9 cellular contexts compared by ENCODE assay signal in genomic region chr7:92402920-92403759, GRCh38. TPM values are rescaled to one million over a fixed set of nuclear protein-coding genes. Genes with fewer than 3 reads are reported as not detected.
DNase-seq lines count a peak whose midpoint lies in the region; ATAC-seq and TF ChIP-seq lines count a peak whose summit lies in the region.
"Had no signal": no experiment of that assay in that cellular context is flagged by ENCODE, and none has a peak within 500 bp of the region (broad histone marks: within the 10 kb centered on the region; RNA-seq: fewer than 3 reads in every experiment).

No MANE protein-coding gene starts in this region.

- H3K4me3 Mint-ChIP-seq in activated naive CD8-positive, alpha-beta T cell treated with anti-CD3 and anti-CD28 coated beads, Interleukin-2, amount 10 ng/mL, durations not matched to agents 7 days and 5 days, result peak overlapping the region; percentile 53
- H3K4me3 Mint-ChIP-seq in activated naive CD8-positive, alpha-beta T cell treated with anti-CD3 and anti-CD28 coated beads, Interleukin-2, amount 50 U/mL, for 24 hours, result no peak overlapping the region
- no peak overlapping the region for H3K4me3 Mint-ChIP-seq in type B pancreatic cell
- no peak overlapping the region for H3K4me3 Mint-ChIP-seq in naive thymus-derived CD4-positive, alpha-beta T cell

- DNase-seq in activated naive CD8-positive, alpha-beta T cell treated with anti-CD3 and anti-CD28 coated beads, Interleukin-2, amount 10 ng/mL, durations not matched to agents 7 days and 5 days, result no peak
- DNase-seq in activated naive CD8-positive, alpha-beta T cell treated with anti-CD3 and anti-CD28 coated beads, Interleukin-2, amount 50 U/mL, for 24 hours, result no peak
- DNase-seq in brain microvascular endothelial cell (peak; percentile 59), left lobe of liver (ENCODE audit: low spot score) (no peak), type B pancreatic cell (ENCODE audit: extremely low spot score, unreplicated experiment) (no peak), vagina (ENCODE audit: extremely low spot score in 2 of 2) (no peak)
- no peak for DNase-seq in naive thymus-derived CD4-positive, alpha-beta T cell

- intact Hi-C loops in naive thymus-derived CD4-positive, alpha-beta T cell (cut with micrococcal nuclease), result no loop called here
- intact Hi-C loops in vagina (cut with DNase I), result no loop called here

- H3K27ac ChIP-seq in brain microvascular endothelial cell, result peak overlapping the region; percentile 66
- no peak overlapping the region for H3K27ac ChIP-seq in naive thymus-derived CD4-positive, alpha-beta T cell (ENCODE audit: low read depth, low read length)
- no peak overlapping the region for H3K27ac ChIP-seq in vagina

- H3K36me3 ChIP-seq in brain microvascular endothelial cell (replicated peaks), result peaks cover 13% of the 10 kb centered on the region
- peaks cover 0 to 10% (median 5%) of the 10 kb centered on the region in 3 experiments for H3K36me3 ChIP-seq in naive thymus-derived CD4-positive, alpha-beta T cell (ENCODE audit: control insufficient read depth in 2 of 3, insufficient read depth in 3 of 3, low read length in 3 of 3)
- peaks cover 0 to 19% of the 10 kb centered on the region in 2 donors for H3K36me3 ChIP-seq in vagina

- no peaks in the 10 kb centered on the region for H3K27me3 Mint-ChIP-seq in activated naive CD8-positive, alpha-beta T cell treated with anti-CD3 and anti-CD28 coated beads, Interleukin-2, amount 10 ng/mL, durations not matched to agents 7 days and 5 days
- H3K27me3 Mint-ChIP-seq in activated naive CD8-positive, alpha-beta T cell treated with anti-CD3 and anti-CD28 coated beads, Interleukin-2, amount 50 U/mL, for 24 hours, result no peaks in the 10 kb centered on the region
- no peaks in the 10 kb centered on the region for H3K27me3 Mint-ChIP-seq in type B pancreatic cell
- H3K27me3 Mint-ChIP-seq in naive thymus-derived CD4-positive, alpha-beta T cell, result peaks cover 0 to 4% (median 0%) of the 10 kb centered on the region in 5 donors

- H3K4me3 ChIP-seq in brain microvascular endothelial cell (ENCODE audit: low read depth, low read length) (no peak overlapping the region), vagina (no peak overlapping the region)
- no peak overlapping the region for H3K4me3 ChIP-seq in naive thymus-derived CD4-positive, alpha-beta T cell (ENCODE audit: low read length)

- no peak overlapping the region for H3K27ac Mint-ChIP-seq in activated naive CD8-positive, alpha-beta T cell treated with anti-CD3 and anti-CD28 coated beads, Interleukin-2, amount 10 ng/mL, durations not matched to agents 7 days and 5 days
- no peak overlapping the region for H3K27ac Mint-ChIP-seq in activated naive CD8-positive, alpha-beta T cell treated with anti-CD3 and anti-CD28 coated beads, Interleukin-2, amount 50 U/mL, for 24 hours
- H3K27ac Mint-ChIP-seq in type B pancreatic cell, result peak overlapping the region; percentile 4
- peak overlapping the region in 3 of 9 donors; percentile 6 to 42 (median 21) for H3K27ac Mint-ChIP-seq in naive thymus-derived CD4-positive, alpha-beta T cell

- CTCF ChIA-PET in naive thymus-derived CD4-positive, alpha-beta T cell (lab: Charles Lee), result no interaction called here

- POLR2A ChIA-PET in activated naive CD8-positive, alpha-beta T cell treated with anti-CD3 and anti-CD28 coated beads, Interleukin-2, amount 10 ng/mL, durations not matched to agents 7 days and 5 days (lab: Charles Lee), result no interaction called here
- POLR2A ChIA-PET in naive thymus-derived CD4-positive, alpha-beta T cell (lab: Charles Lee), result no interaction called here

- no peak for TF ChIP-seq POLR2A in vagina (IDR thresholded peaks at IDR 0.05)

- peaks cover 24% of the 10 kb centered on the region for H3K36me3 Mint-ChIP-seq in activated naive CD8-positive, alpha-beta T cell treated with anti-CD3 and anti-CD28 coated beads, Interleukin-2, amount 10 ng/mL, durations not matched to agents 7 days and 5 days
- H3K36me3 Mint-ChIP-seq in activated naive CD8-positive, alpha-beta T cell treated with anti-CD3 and anti-CD28 coated beads, Interleukin-2, amount 50 U/mL, for 24 hours (ENCODE audit: low read depth), result peaks cover 10% of the 10 kb centered on the region
- H3K36me3 Mint-ChIP-seq in type B pancreatic cell, result peaks cover 13% of the 10 kb centered on the region
- H3K36me3 Mint-ChIP-seq in naive thymus-derived CD4-positive, alpha-beta T cell, result peaks cover 6 to 14% (median 9%) of the 10 kb centered on the region in 5 donors

- no peak for ATAC-seq in activated naive CD8-positive, alpha-beta T cell treated with anti-CD3 and anti-CD28 coated beads, Interleukin-2, amount 10 ng/mL, durations not matched to agents 7 days and 5 days (ENCODE audit: low read depth)
- no peak for ATAC-seq in activated naive CD8-positive, alpha-beta T cell treated with anti-CD3 and anti-CD28 coated beads, Interleukin-2, amount 50 U/mL, for 24 hours
- peak; percentile 29 for ATAC-seq in left lobe of liver
- no peak for ATAC-seq in naive thymus-derived CD4-positive, alpha-beta T cell
- no peak for ATAC-seq in HG03175 (IDR thresholded peaks at IDR 0.05; ENCODE audit: unreplicated experiment)
- ATAC-seq: sciatic nerve had no signal

- H3K4me1 Mint-ChIP-seq in activated naive CD8-positive, alpha-beta T cell treated with anti-CD3 and anti-CD28 coated beads, Interleukin-2, amount 10 ng/mL, durations not matched to agents 7 days and 5 days, result peaks cover 19% of the 10 kb centered on the region
- peaks cover 19% of the 10 kb centered on the region for H3K4me1 Mint-ChIP-seq in activated naive CD8-positive, alpha-beta T cell treated with anti-CD3 and anti-CD28 coated beads, Interleukin-2, amount 50 U/mL, for 24 hours
- no peaks in the 10 kb centered on the region for H3K4me1 Mint-ChIP-seq in type B pancreatic cell (ENCODE audit: unreplicated experiment)
- peaks cover 9 to 24% (median 19%) of the 10 kb centered on the region in 7 donors for H3K4me1 Mint-ChIP-seq in naive thymus-derived CD4-positive, alpha-beta T cell

- TF ChIP-seq CTCF in brain microvascular endothelial cell (IDR thresholded peaks at IDR 0.05; ENCODE audit: low read depth, low read length, missing control alignments), result no peak
- no peak for TF ChIP-seq CTCF in type B pancreatic cell (conservative IDR thresholded peaks at IDR 0.05)
- no peak for TF ChIP-seq CTCF in vagina (IDR thresholded peaks at IDR 0.05)

- in situ Hi-C loops in brain microvascular endothelial cell (cut with HindIII; ENCODE audit: low pct_ligation_motif_present, low sequenced_read_pairs), result no loop called here

- H3K27me3 ChIP-seq in brain microvascular endothelial cell (replicated peaks), result no peaks in the 10 kb centered on the region
- no peaks in the 10 kb centered on the region for H3K27me3 ChIP-seq in naive thymus-derived CD4-positive, alpha-beta T cell (ENCODE audit: control insufficient read depth in 2 of 2, insufficient read depth in 2 of 2, low read length in 2 of 2)
- no peaks in the 10 kb centered on the region for H3K27me3 ChIP-seq in vagina

- no peaks in the 10 kb centered on the region for H3K9me3 ChIP-seq in naive thymus-derived CD4-positive, alpha-beta T cell (ENCODE audit: control insufficient read depth in 2 of 3, low read length in 3 of 3)
- no peaks in the 10 kb centered on the region for H3K9me3 ChIP-seq in vagina

- peaks cover 6 to 12% of the 10 kb centered on the region in 2 donors for H3K4me1 ChIP-seq in naive thymus-derived CD4-positive, alpha-beta T cell (ENCODE audit: control insufficient read depth in 2 of 2, insufficient read depth in 2 of 2, low read length in 2 of 2)
- no peaks in the 10 kb centered on the region for H3K4me1 ChIP-seq in vagina

- no peaks in the 10 kb centered on the region for H3K9me3 Mint-ChIP-seq in activated naive CD8-positive, alpha-beta T cell treated with anti-CD3 and anti-CD28 coated beads, Interleukin-2, amount 10 ng/mL, durations not matched to agents 7 days and 5 days
- H3K9me3 Mint-ChIP-seq in activated naive CD8-positive, alpha-beta T cell treated with anti-CD3 and anti-CD28 coated beads, Interleukin-2, amount 50 U/mL, for 24 hours, result no peaks in the 10 kb centered on the region
- H3K9me3 Mint-ChIP-seq in type B pancreatic cell, result no peaks in the 10 kb centered on the region
- H3K9me3 Mint-ChIP-seq in naive thymus-derived CD4-positive, alpha-beta T cell, result peaks cover 0 to under 1% (median 0%) of the 10 kb centered on the region in 11 donors

RNA-seq across cellular contexts. Expression of gene GATAD1, which starts 44.1 kb away (rescaled TPM):
- total RNA-seq in activated naive CD8-positive, alpha-beta T cell treated with anti-CD3 and anti-CD28 coated beads, Interleukin-2, amount 10 ng/mL, durations not matched to agents 7 days and 5 days, result 10 to 100 TPM; 24.9 to 28.0 TPM
- total RNA-seq in left lobe of liver, result 12.5 TPM
- 27.8 and 38.9 TPM in 2 replicates for total RNA-seq in type B pancreatic cell (ENCODE audit: low replicate concordance)
- 10 to 100 TPM; 16.4 to 34.7 (median 22.7) TPM for total RNA-seq in naive thymus-derived CD4-positive, alpha-beta T cell
- polyA plus RNA-seq in naive thymus-derived CD4-positive, alpha-beta T cell, result 1 to 10 TPM; 5.3 to 7.9 TPM
- 30.4 TPM for total RNA-seq in vagina
